Comparison of ENCODE assay signal across 9 cellular contexts in genomic region chr2:37415128-37415817, GRCh38.
DNase-seq lines count a peak whose midpoint lies in the region; ATAC-seq and TF ChIP-seq lines count a peak whose summit lies in the region.
"Had no signal": no experiment of that assay in that cellular context is flagged by ENCODE, and none has a peak within 500 bp of the region (broad histone marks: within the 10 kb centered on the region; RNA-seq: fewer than 3 reads in every experiment).

No MANE protein-coding gene starts in this region.

- peaks cover 5% of the 10 kb centered on the region for H3K27me3 Mint-ChIP-seq in endothelial cell (ENCODE audit: unreplicated experiment)

- peak; percentile 64 for TF ChIP-seq CTCF in Loucy (conservative IDR thresholded peaks at IDR 0.05; ENCODE audit: low read length)
- TF ChIP-seq CTCF in mucosa of descending colon (IDR thresholded peaks at IDR 0.05) = no peak
- no peak for TF ChIP-seq CTCF in endothelial cell (IDR thresholded peaks at IDR 0.05; ENCODE audit: unreplicated experiment)
- no peak for TF ChIP-seq CTCF in OCI-LY7 (conservative IDR thresholded peaks at IDR 0.05; ENCODE audit: low read length)

- peaks cover 13% of the 10 kb centered on the region for H3K4me1 Mint-ChIP-seq in endothelial cell (ENCODE audit: unreplicated experiment)

- POLR2A ChIA-PET in OCI-LY7 (lab: Charles Lee) = interaction anchor here (0.6 to 1.2 kb wide), 3 partner anchors 10 to 116 kb away, joined by 3 to 4 read pairs (median 3); no protein-coding TSS in a partner anchor

- no peaks in the 10 kb centered on the region for H3F3A ChIP-seq in Loucy (ENCODE audit: low read depth)

- H3K4me3 Mint-ChIP-seq in endothelial cell (ENCODE audit: unreplicated experiment) = no peak overlapping the region

- H3K9me3 Mint-ChIP-seq in endothelial cell (ENCODE audit: unreplicated experiment) = no peaks in the 10 kb centered on the region

- H3K27ac ChIP-seq in OCI-LY7 (ENCODE audit: low read depth, low read length, poor library complexity, severe bottlenecking) = no peak overlapping the region

- H3K79me2 ChIP-seq in Loucy (ENCODE audit: insufficient read depth, low read length) (no peaks in the 10 kb centered on the region), OCI-LY7 (ENCODE audit: insufficient read depth, low read depth, low read length) (no peaks in the 10 kb centered on the region)

- H3K9me2 ChIP-seq in Loucy (replicated peaks; ENCODE audit: low read depth, low read length) (no peaks in the 10 kb centered on the region), OCI-LY7 (ENCODE audit: insufficient read depth, low read length) (no peaks in the 10 kb centered on the region)

- intact Hi-C loops in mucosa of descending colon (cut with DNase I, micrococcal nuclease) = no loop called here
- intact Hi-C loops in OCI-LY7 (cut with micrococcal nuclease; ENCODE audit: unreplicated experiment) = loop anchor here (2.0 kb wide), 1 partner anchor 462 kb away; no protein-coding TSS in a partner anchor

- no peak overlapping the region for H3K9ac ChIP-seq in Loucy (ENCODE audit: low read depth, low read length, poor library complexity, severe bottlenecking)

- H3K4me2 ChIP-seq in Loucy (ENCODE audit: low read depth, low read length, poor library complexity, severe bottlenecking) (no peak overlapping the region), OCI-LY7 (ENCODE audit: low read length) (no peak overlapping the region)

- no peak overlapping the region for H3K27ac Mint-ChIP-seq in endothelial cell (ENCODE audit: unreplicated experiment)

- H3K27me3 ChIP-seq in Loucy (ENCODE audit: insufficient read depth, low read length, poor library complexity, severe bottlenecking) = no peaks in the 10 kb centered on the region

- ATAC-seq in mucosa of descending colon = peak; percentile 23

- H3K4me3 ChIP-seq in Loucy (ENCODE audit: low read length, poor library complexity, severe bottlenecking) = no peak overlapping the region
- H3K4me3 ChIP-seq in mucosa of descending colon = no peak overlapping the region
- no peak overlapping the region for H3K4me3 ChIP-seq in OCI-LY7 (ENCODE audit: low read depth, low read length, poor library complexity, severe bottlenecking)

- H3K4me1 ChIP-seq in Loucy (ENCODE audit: insufficient read depth, low read length, poor library complexity, severe bottlenecking) (peaks cover 16% of the 10 kb centered on the region), mucosa of descending colon (ENCODE audit: low read depth) (no peaks in the 10 kb centered on the region), OCI-LY7 (ENCODE audit: insufficient read depth, low read length, poor library complexity, severe bottlenecking) (no peaks in the 10 kb centered on the region)

- no peaks in the 10 kb centered on the region for H3K36me3 Mint-ChIP-seq in endothelial cell (ENCODE audit: low read depth, unreplicated experiment)

- no peaks in the 10 kb centered on the region for H3K36me3 ChIP-seq in Loucy (ENCODE audit: insufficient read depth, low read length)
- H3K36me3 ChIP-seq in mucosa of descending colon (ENCODE audit: low read depth) = no peaks in the 10 kb centered on the region
- no peaks in the 10 kb centered on the region for H3K36me3 ChIP-seq in OCI-LY7 (ENCODE audit: insufficient read depth, low read length)

- H2AFZ ChIP-seq in Loucy (ENCODE audit: low read length) (peak overlapping the region; percentile 67), OCI-LY7 (ENCODE audit: low read length) (no peak overlapping the region)

- CTCF ChIA-PET in OCI-LY7 (lab: Charles Lee; ENCODE audit: unreplicated experiment) = interaction anchor here (0.9 to 1.3 kb wide), 3 partner anchors 240 to 462 kb away, joined by 3 to 5 read pairs (median 3); no protein-coding TSS in a partner anchor

- DNase-seq in DMS53 treated with DMSO at 0.1 percent for 48 hours (lab: John Stamatoyannopoulos, UW; ENCODE audit: unreplicated experiment) = peak; percentile 2
- peak; percentile 70 for DNase-seq in amniotic epithelial cell (ENCODE audit: low read depth)
- DNase-seq in mucosa of descending colon = no peak
- DNase-seq in endothelial cell (ENCODE audit: low spot score) = no peak
- DNase-seq in OCI-LY7 (ENCODE audit: low spot score) = no peak
- no peak for DNase-seq in NK-92 treated with Interleukin-12 subunit alpha and Interleukin-12 subunit beta, amount 100 ng/mL, for 24 hours (lab: John Stamatoyannopoulos, UW)
- DNase-seq in LoVo (ENCODE audit: low spot score) = no peak
- DNase-seq: left colon had no signal

- H4K20me1 ChIP-seq in Loucy (ENCODE audit: insufficient read depth, low read length, poor library complexity, severe bottlenecking) (no peaks in the 10 kb centered on the region), OCI-LY7 (ENCODE audit: insufficient read depth, low read length) (no peaks in the 10 kb centered on the region)

- BruUV-seq in OCI-LY7 (replicated peaks; lab: Mats Ljungman, UMichigan) = no TSS peak

- no peaks in the 10 kb centered on the region for H3K9me3 ChIP-seq in Loucy (ENCODE audit: insufficient read depth, low read depth, low read length)
- no peaks in the 10 kb centered on the region for H3K9me3 ChIP-seq in mucosa of descending colon
- H3K9me3 ChIP-seq in OCI-LY7 (ENCODE audit: low read length) = no peaks in the 10 kb centered on the region

Comparison
In these comparisons a context has a peak if more than half of its experiments do, and no peak if none do; other contexts are left out.
1. DNase-seq: peak in DMS53 treated with DMSO at 0.1 percent for 48 hours (single experiment) and amniotic epithelial cell (single experiment); none in mucosa of descending colon (0 of 3), endothelial cell (single experiment), OCI-LY7 (single experiment), NK-92 treated with Interleukin-12 subunit alpha and Interleukin-12 subunit beta, amount 100 ng/mL, for 24 hours (single experiment) and LoVo (single experiment).